Comparison of ENCODE assay signal across 15 cellular contexts in genomic region chr17:70987867-70988340, GRCh38.
A peak's percentile ranks its signal among the peaks of the same experiment; 100 is the strongest.
DNase-seq lines count a peak whose midpoint lies in the region; ATAC-seq, FAIRE-seq and TF ChIP-seq lines count a peak whose summit lies in the region.
"Had no signal": no experiment of that assay in that cellular context is flagged by ENCODE, and none has a peak within 500 bp of the region (broad histone marks: within the 10 kb centered on the region; RNA-seq: fewer than 3 reads in every experiment).

No MANE protein-coding gene starts in this region.

- H3K4me2 ChIP-seq in KMS-11: peak overlapping the region; percentile 41
- no peak overlapping the region for H3K4me2 ChIP-seq in HepG2 (ENCODE audit: low read depth, low read length)

- no peak for TF ChIP-seq RAD21 in HepG2 (CRISPR knock-in tag; IDR thresholded peaks at IDR 0.05)

- H4K20me1 ChIP-seq in KMS-11 (ENCODE audit: insufficient read depth) (no peaks in the 10 kb centered on the region), HepG2 (ENCODE audit: insufficient read depth, low read length) (no peaks in the 10 kb centered on the region)

- no peak overlapping the region for H3K4me3 ChIP-seq in KMS-11 (IDR thresholded peaks at IDR 0.05; ENCODE audit: insufficient read depth, low read depth, low read length)
- no peak overlapping the region for H3K4me3 ChIP-seq in HepG2 (replicated peaks in 1 of 3; ENCODE audit: insufficient read depth in 1 of 3, low read depth in 2 of 3, low read length in 3 of 3)
- H3K4me3 ChIP-seq: thoracic aorta had no signal

- H3K36me3 ChIP-seq in KMS-11 (ENCODE audit: insufficient read depth): no peaks in the 10 kb centered on the region
- no peaks in the 10 kb centered on the region for H3K36me3 ChIP-seq in HepG2 (replicated peaks in 1 of 2; ENCODE audit: control insufficient read depth in 1 of 2, insufficient read depth in 2 of 2, low read length in 2 of 2)
- H3K36me3 ChIP-seq: thoracic aorta had no signal

- BruUV-seq in HepG2 (replicated peaks; lab: Mats Ljungman, UMichigan): no TSS peak

- no peaks in the 10 kb centered on the region for H3K79me2 ChIP-seq in KMS-11 (ENCODE audit: insufficient read depth, low read depth)
- H3K79me2 ChIP-seq in HepG2 (ENCODE audit: insufficient read depth, low read length): no peaks in the 10 kb centered on the region

- H3K4me1 ChIP-seq in KMS-11 (ENCODE audit: low read depth, poor library complexity, severe bottlenecking): peaks cover 31% of the 10 kb centered on the region
- H3K4me1 ChIP-seq in HepG2 (ENCODE audit: insufficient read depth, low read length): no peaks in the 10 kb centered on the region

- H3K27me3 ChIP-seq in KMS-11 (ENCODE audit: insufficient read depth, low read depth) (no peaks in the 10 kb centered on the region), HepG2 (ENCODE audit: control insufficient read depth in 1 of 2, insufficient read depth in 2 of 2, low read length in 2 of 2) (no peaks in the 10 kb centered on the region)

- H3K9me3 ChIP-seq in HepG2 (ENCODE audit: low read length): peaks cover 89% of the 10 kb centered on the region
- H3K9me3 ChIP-seq: thoracic aorta had no signal

- intact Hi-C loops in HepG2 (cut with micrococcal nuclease; ENCODE audit: unreplicated experiment): no loop called here

- peak; percentile 22 for DNase-seq in iPS-NIHi7 (ENCODE audit: extremely low spot score)
- DNase-seq in foreskin melanocyte: no peak
- DNase-seq in AG08396 (ENCODE audit: low spot score): no peak
- no peak for DNase-seq in HepG2 (ENCODE audit: low spot score)
- DNase-seq: CD4-positive, CD25-positive, alpha-beta regulatory T cell; KG1; naive thymus-derived CD8-positive, alpha-beta T cell; T1000 had no signal

- 4% methylated on average over 4 of the region's 4 CpGs for WGBS in HepG2 (ENCODE audit: low lambda C conversion rate)

- no peak for TF ChIP-seq CTCF in KMS-11 (conservative IDR thresholded peaks at IDR 0.05; ENCODE audit: low read depth, low read length)
- TF ChIP-seq CTCF in HepG2 (CRISPR knock-in tag; IDR thresholded peaks at IDR 0.05): no peak

- peak; percentile 92 for ATAC-seq in GM18907 (IDR thresholded peaks at IDR 0.05; ENCODE audit: unreplicated experiment)
- peak; percentile 64 for ATAC-seq in HG02623 (IDR thresholded peaks at IDR 0.05; ENCODE audit: unreplicated experiment)
- ATAC-seq in GM18498 (IDR thresholded peaks at IDR 0.05; ENCODE audit: unreplicated experiment): no peak
- ATAC-seq in HepG2: no peak
- ATAC-seq: naive thymus-derived CD8-positive, alpha-beta T cell; sciatic nerve had no signal

- in situ Hi-C loops in HepG2 (cut with HindIII; ENCODE audit: extremely low pct_ligation_motif_present, low pct_unique_long_range_greater_than_20kb): no loop called here

- H3K9ac ChIP-seq in KMS-11 (peak overlapping the region; percentile 5; the same call in 1 of the 2 replicates), HepG2 (ENCODE audit: insufficient read depth, low read depth, low read length) (no peak overlapping the region)

- TF ChIP-seq EP300 in HepG2 (IDR thresholded peaks at IDR 0.05; ENCODE audit: low read depth in 2 of 2, low read length in 2 of 2) (no peak), HepG2 (CRISPR knock-in tag; IDR thresholded peaks at IDR 0.05; ENCODE audit: borderline replicate concordance) (no peak)

- no peak for FAIRE-seq in HepG2 (lab: Jason Lieb, UNC)

- CTCF ChIA-PET in HepG2 (lab: Yijun Ruan, JAX; ENCODE audit: low intra/inter-chr PET ratio, low total read pairs): no interaction called here

- H2AFZ ChIP-seq in KMS-11 (ENCODE audit: low read depth) (peak overlapping the region; percentile 24; the same call in 1 of the 2 replicates), HepG2 (ENCODE audit: low read length) (no peak overlapping the region)

- H3K27ac ChIP-seq in KMS-11: peak overlapping the region; percentile 70
- no peak overlapping the region for H3K27ac ChIP-seq in HepG2 (ENCODE audit: extremely low read length, insufficient read depth, low read length)
- H3K27ac ChIP-seq: RWPE1, thoracic aorta had no signal

- POLR2A ChIA-PET in HepG2 (lab: Yijun Ruan, JAX): no interaction called here

- TF ChIP-seq POLR2A in HepG2 (IDR thresholded peaks at IDR 0.05; ENCODE audit: insufficient read depth in 1 of 2, low read depth in 2 of 2, low read length in 2 of 2): no peak

TF ChIP-seq in HepG2, 621 proteins besides CTCF, POLR2A, EP300 and RAD21:
- TF ChIP-seq KAT2B (IDR thresholded peaks at IDR 0.05; ENCODE audit: borderline replicate concordance, low read depth, low read length) (no peak), PRDM15 (CRISPR knock-in tag; IDR thresholded peaks at IDR 0.05) (no peak), FOXJ3 (CRISPR knock-in tag; IDR thresholded peaks at IDR 0.05; ENCODE audit: borderline replicate concordance) (no peak), KLF15 (CRISPR knock-in tag; IDR thresholded peaks at IDR 0.05; ENCODE audit: borderline replicate concordance) (no peak), ZNF207 (IDR thresholded peaks at IDR 0.05; ENCODE audit: borderline replicate concordance) (no peak), ZBTB1 (CRISPR knock-in tag; IDR thresholded peaks at IDR 0.05; ENCODE audit: borderline replicate concordance) (no peak), NR2F6 (IDR thresholded peaks at IDR 0.05) (no peak), NR2F6 (CRISPR knock-in tag; IDR thresholded peaks at IDR 0.05) (no peak), ZMAT3 (CRISPR knock-in tag; conservative IDR thresholded peaks at IDR 0.05) (no peak), PTBP1 (IDR thresholded peaks at IDR 0.05; ENCODE audit: low read depth, low read length, poor library complexity, severe bottlenecking) (no peak), NAIF1 (CRISPR knock-in tag; IDR thresholded peaks at IDR 0.05; ENCODE audit: borderline replicate concordance) (no peak), TFDP1 (CRISPR knock-in tag; IDR thresholded peaks at IDR 0.05; ENCODE audit: borderline replicate concordance) (no peak), SATB2 (CRISPR knock-in tag; IDR thresholded peaks at IDR 0.05) (no peak), SRSF1 (optimal IDR thresholded peaks at IDR 0.05; ENCODE audit: low read depth, low read length) (no peak)

Comparison
In these comparisons a context has a peak if more than half of its experiments do, and no peak if none do; other contexts are left out.
1. ATAC-seq: peak in GM18907 (single experiment) and HG02623 (single experiment); none in GM18498 (single experiment) and HepG2 (single experiment).